ENCODE assay signal across 9 cellular contexts in genomic region chr15:98713585-98714001, GRCh38.
DNase-seq lines count a peak whose midpoint lies in the region; ATAC-seq and TF ChIP-seq lines count a peak whose summit lies in the region.
"Had no signal": no experiment of that assay in that cellular context is flagged by ENCODE, and none has a peak within 500 bp of the region (broad histone marks: within the 10 kb centered on the region; RNA-seq: fewer than 3 reads in every experiment).

No MANE protein-coding gene starts in this region.

- intact Hi-C loops in CD8-positive, alpha-beta T cell (cut with DNase I, micrococcal nuclease): no loop called here
- intact Hi-C loops in mucosa of descending colon (cut with DNase I, micrococcal nuclease): no loop called here

- H3K27me3 ChIP-seq in CD8-positive, alpha-beta T cell (ENCODE audit: insufficient read depth, low read length): no peaks in the 10 kb centered on the region

- peaks cover 56% of the 10 kb centered on the region for H3K4me1 ChIP-seq in CD8-positive, alpha-beta T cell (ENCODE audit: insufficient read depth, low read length)
- H3K4me1 ChIP-seq in mucosa of descending colon (ENCODE audit: low read depth): peaks cover 9% of the 10 kb centered on the region

- H3K9me3 Mint-ChIP-seq in CD8-positive, alpha-beta T cell: peaks cover 11% of the 10 kb centered on the region

- POLR2A ChIA-PET in CD8-positive, alpha-beta T cell (lab: Charles Lee): no interaction called here

- CTCF ChIA-PET in CD8-positive, alpha-beta T cell (lab: Charles Lee): interaction anchor here (0.8 kb wide), 1 partner anchor 64 kb away, joined by 3 read pairs; no protein-coding TSS in a partner anchor

- no peaks in the 10 kb centered on the region for H3K27me3 Mint-ChIP-seq in CD8-positive, alpha-beta T cell (ENCODE audit: low read depth)

- H3K4me1 Mint-ChIP-seq in CD8-positive, alpha-beta T cell (ENCODE audit: low read depth): peaks cover 60% of the 10 kb centered on the region

- H3K4me3 Mint-ChIP-seq in CD8-positive, alpha-beta T cell: peak overlapping the region; percentile 1

- H3K36me3 Mint-ChIP-seq in CD8-positive, alpha-beta T cell: peaks cover 35% of the 10 kb centered on the region

- H3K27ac Mint-ChIP-seq in CD8-positive, alpha-beta T cell: peak overlapping the region; percentile 47

- H3K4me3 ChIP-seq in CD8-positive, alpha-beta T cell (ENCODE audit: low read depth, low read length): no peak overlapping the region
- no peak overlapping the region for H3K4me3 ChIP-seq in mucosa of descending colon
- H3K4me3 ChIP-seq: K562 had no signal

- no peak overlapping the region for H3K27ac ChIP-seq in CD8-positive, alpha-beta T cell (ENCODE audit: low read depth, low read length)

- DNase-seq in CD8-positive, alpha-beta T cell: no peak
- peak; percentile 6 for DNase-seq in central memory CD4-positive, alpha-beta T cell
- DNase-seq in mucosa of descending colon (peak in 1 of 3 donors; percentile 49), mucosa of gallbladder (ENCODE audit: low spot score) (no peak), NCI-H1436 treated with DMSO at 0.1 percent for 48 hours (lab: John Stamatoyannopoulos, UW) (no peak)

- H3K36me3 ChIP-seq in CD8-positive, alpha-beta T cell (ENCODE audit: insufficient read depth, low read length): no peaks in the 10 kb centered on the region
- no peaks in the 10 kb centered on the region for H3K36me3 ChIP-seq in mucosa of descending colon (ENCODE audit: low read depth)

- no peak for TF ChIP-seq CTCF in CD8-positive, alpha-beta T cell (IDR thresholded peaks at IDR 0.05)
- no peak for TF ChIP-seq CTCF in mucosa of descending colon (IDR thresholded peaks at IDR 0.05)

- ATAC-seq in CD8-positive, alpha-beta T cell: peak; percentile 44
- ATAC-seq in HG03066 (IDR thresholded peaks at IDR 0.05; ENCODE audit: low read depth, unreplicated experiment) (peak; percentile 55), mucosa of descending colon (peak; percentile 80), HG02973 (IDR thresholded peaks at IDR 0.05; ENCODE audit: unreplicated experiment) (no peak), GM21515 (IDR thresholded peaks at IDR 0.05; ENCODE audit: unreplicated experiment) (no peak)
- ATAC-seq: K562 had no signal

- peaks cover 4% of the 10 kb centered on the region for H3K9me3 ChIP-seq in CD8-positive, alpha-beta T cell (ENCODE audit: low read length)
- H3K9me3 ChIP-seq in mucosa of descending colon: no peaks in the 10 kb centered on the region

Comparison
In these comparisons a context has a peak if more than half of its experiments do, and no peak if none do; other contexts are left out.
1. ATAC-seq: peak in CD8-positive, alpha-beta T cell (single experiment), HG03066 (single experiment) and mucosa of descending colon (single experiment); none in HG02973 (single experiment) and GM21515 (single experiment).